ENCODE assay signal across 1 cellular context in genomic region chr20:51417745-51418529, GRCh38.
TF ChIP-seq lines count a peak whose summit lies in the region.

No MANE protein-coding gene starts in this region.

TF ChIP-seq in GM23338, 12 proteins besides CTCF, POLR2A, EP300 and RAD21 (continued from another document):
- no peak for TF ChIP-seq ZNF462 (CRISPR knock-in tag; IDR thresholded peaks at IDR 0.05)
- TF ChIP-seq JUNB (IDR thresholded peaks at IDR 0.05; ENCODE audit: unreplicated experiment): no peak
- no peak for TF ChIP-seq ZNF114 (CRISPR knock-in tag; IDR thresholded peaks at IDR 0.05)
- no peak for TF ChIP-seq STAT1 (IDR thresholded peaks at IDR 0.05; ENCODE audit: unreplicated experiment)
- no peak for TF ChIP-seq CREB1 (CRISPR knock-in tag; IDR thresholded peaks at IDR 0.05; ENCODE audit: low read depth)
- no peak for TF ChIP-seq ZNF331 (CRISPR knock-in tag; IDR thresholded peaks at IDR 0.05; ENCODE audit: low read depth)
- TF ChIP-seq, protein P1, sequence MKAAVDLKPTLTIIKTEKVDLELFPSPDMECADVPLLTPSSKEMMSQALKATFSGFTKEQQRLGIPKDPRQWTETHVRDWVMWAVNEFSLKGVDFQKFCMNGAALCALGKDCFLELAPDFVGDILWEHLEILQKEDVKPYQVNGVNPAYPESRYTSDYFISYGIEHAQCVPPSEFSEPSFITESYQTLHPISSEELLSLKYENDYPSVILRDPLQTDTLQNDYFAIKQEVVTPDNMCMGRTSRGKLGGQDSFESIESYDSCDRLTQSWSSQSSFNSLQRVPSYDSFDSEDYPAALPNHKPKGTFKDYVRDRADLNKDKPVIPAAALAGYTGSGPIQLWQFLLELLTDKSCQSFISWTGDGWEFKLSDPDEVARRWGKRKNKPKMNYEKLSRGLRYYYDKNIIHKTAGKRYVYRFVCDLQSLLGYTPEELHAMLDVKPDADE (IDR thresholded peaks at IDR 0.05): no peak
- TF ChIP-seq, protein P2, sequence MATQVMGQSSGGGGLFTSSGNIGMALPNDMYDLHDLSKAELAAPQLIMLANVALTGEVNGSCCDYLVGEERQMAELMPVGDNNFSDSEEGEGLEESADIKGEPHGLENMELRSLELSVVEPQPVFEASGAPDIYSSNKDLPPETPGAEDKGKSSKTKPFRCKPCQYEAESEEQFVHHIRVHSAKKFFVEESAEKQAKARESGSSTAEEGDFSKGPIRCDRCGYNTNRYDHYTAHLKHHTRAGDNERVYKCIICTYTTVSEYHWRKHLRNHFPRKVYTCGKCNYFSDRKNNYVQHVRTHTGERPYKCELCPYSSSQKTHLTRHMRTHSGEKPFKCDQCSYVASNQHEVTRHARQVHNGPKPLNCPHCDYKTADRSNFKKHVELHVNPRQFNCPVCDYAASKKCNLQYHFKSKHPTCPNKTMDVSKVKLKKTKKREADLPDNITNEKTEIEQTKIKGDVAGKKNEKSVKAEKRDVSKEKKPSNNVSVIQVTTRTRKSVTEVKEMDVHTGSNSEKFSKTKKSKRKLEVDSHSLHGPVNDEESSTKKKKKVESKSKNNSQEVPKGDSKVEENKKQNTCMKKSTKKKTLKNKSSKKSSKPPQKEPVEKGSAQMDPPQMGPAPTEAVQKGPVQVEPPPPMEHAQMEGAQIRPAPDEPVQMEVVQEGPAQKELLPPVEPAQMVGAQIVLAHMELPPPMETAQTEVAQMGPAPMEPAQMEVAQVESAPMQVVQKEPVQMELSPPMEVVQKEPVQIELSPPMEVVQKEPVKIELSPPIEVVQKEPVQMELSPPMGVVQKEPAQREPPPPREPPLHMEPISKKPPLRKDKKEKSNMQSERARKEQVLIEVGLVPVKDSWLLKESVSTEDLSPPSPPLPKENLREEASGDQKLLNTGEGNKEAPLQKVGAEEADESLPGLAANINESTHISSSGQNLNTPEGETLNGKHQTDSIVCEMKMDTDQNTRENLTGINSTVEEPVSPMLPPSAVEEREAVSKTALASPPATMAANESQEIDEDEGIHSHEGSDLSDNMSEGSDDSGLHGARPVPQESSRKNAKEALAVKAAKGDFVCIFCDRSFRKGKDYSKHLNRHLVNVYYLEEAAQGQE (IDR thresholded peaks at IDR 0.05; ENCODE audit: unreplicated experiment): no peak
- no peak for TF ChIP-seq EZH2phosphoT487 (IDR thresholded peaks at IDR 0.05; ENCODE audit: unreplicated experiment)
- no peak for TF ChIP-seq POLR2AphosphoS5 (IDR thresholded peaks at IDR 0.05; ENCODE audit: low read depth)
